ENCODE assay signal across 18 cellular contexts in genomic region chr17:74328487-74328886, GRCh38. TPM values are rescaled to one million over a fixed set of nuclear protein-coding genes. Genes with fewer than 3 reads are reported as not detected.
DNase-seq lines count a peak whose midpoint lies in the region; ATAC-seq and TF ChIP-seq lines count a peak whose summit lies in the region.
"Had no signal": no experiment of that assay in that cellular context is flagged by ENCODE, and none has a peak within 500 bp of the region (broad histone marks: within the 10 kb centered on the region; RNA-seq: fewer than 3 reads in every experiment).

No MANE protein-coding gene starts in this region.

- no peak overlapping the region for H3K4me3 Mint-ChIP-seq in activated naive CD4-positive, alpha-beta T cell treated with anti-CD3 and anti-CD28 coated beads, Interleukin-2, amount 10 ng/mL, durations not matched to agents 7 days and 5 days
- no peak overlapping the region for H3K4me3 Mint-ChIP-seq in WTC11
- peak overlapping the region; percentile 52 for H3K4me3 Mint-ChIP-seq in endothelial cell (ENCODE audit: unreplicated experiment)
- no peak overlapping the region for H3K4me3 Mint-ChIP-seq in T-helper 2 cell treated with Interferon-gamma antibody and Interleukin-4, amounts not matched to agents 5 μg/mL and 100 μg/mL, for 36 hours

- no peaks in the 10 kb centered on the region for H3K9me3 Mint-ChIP-seq in activated naive CD4-positive, alpha-beta T cell treated with anti-CD3 and anti-CD28 coated beads, Interleukin-2, amount 10 ng/mL, durations not matched to agents 7 days and 5 days
- no peaks in the 10 kb centered on the region for H3K9me3 Mint-ChIP-seq in WTC11
- H3K9me3 Mint-ChIP-seq in endothelial cell (ENCODE audit: unreplicated experiment) = no peaks in the 10 kb centered on the region
- H3K9me3 Mint-ChIP-seq in T-helper 2 cell treated with Interferon-gamma antibody and Interleukin-4, amounts not matched to agents 5 μg/mL and 100 μg/mL, for 36 hours = no peaks in the 10 kb centered on the region
- H3K9me3 Mint-ChIP-seq: CD4-positive, CD25-positive, alpha-beta regulatory T cell had no signal

- peaks cover 75% of the 10 kb centered on the region for H3K27me3 Mint-ChIP-seq in activated naive CD4-positive, alpha-beta T cell treated with anti-CD3 and anti-CD28 coated beads, Interleukin-2, amount 10 ng/mL, durations not matched to agents 7 days and 5 days
- H3K27me3 Mint-ChIP-seq in WTC11 (ENCODE audit: low read depth) = peaks cover 39% of the 10 kb centered on the region
- H3K27me3 Mint-ChIP-seq in endothelial cell (ENCODE audit: unreplicated experiment) = peaks cover 12% of the 10 kb centered on the region
- H3K27me3 Mint-ChIP-seq in T-helper 2 cell treated with Interferon-gamma antibody and Interleukin-4, amounts not matched to agents 5 μg/mL and 100 μg/mL, for 36 hours (ENCODE audit: low read depth) = peaks cover 26% of the 10 kb centered on the region

- no peaks in the 10 kb centered on the region for H3K9me3 ChIP-seq in tibial nerve
- H3K9me3 ChIP-seq: Caco-2 had no signal

- H3K4me3 ChIP-seq in tibial nerve = peak overlapping the region in 1 of 4 donors; percentile 54

- peaks cover 0 to 23% of the 10 kb centered on the region in 2 donors for H3K27me3 ChIP-seq in tibial nerve

- H3K27ac Mint-ChIP-seq in activated naive CD4-positive, alpha-beta T cell treated with anti-CD3 and anti-CD28 coated beads, Interleukin-2, amount 10 ng/mL, durations not matched to agents 7 days and 5 days = peak overlapping the region; percentile 20
- H3K27ac Mint-ChIP-seq in WTC11 (peak overlapping the region; percentile 32; the same call in 1 of the 2 replicates), endothelial cell (ENCODE audit: unreplicated experiment) (no peak overlapping the region)
- no peak overlapping the region for H3K27ac Mint-ChIP-seq in T-helper 2 cell treated with Interferon-gamma antibody and Interleukin-4, amounts not matched to agents 5 μg/mL and 100 μg/mL, for 36 hours

- no peak for TF ChIP-seq EP300 in tibial nerve (IDR thresholded peaks at IDR 0.05)

- H3K4me1 ChIP-seq in tibial nerve = peaks cover 0 to 33% (median 11%) of the 10 kb centered on the region in 4 donors

- no peaks in the 10 kb centered on the region for H3K36me3 ChIP-seq in tibial nerve

- no peak for ATAC-seq in WTC11

- POLR2A ChIA-PET in WTC11 (lab: Charles Lee) = no interaction called here

- DNase-seq in activated naive CD4-positive, alpha-beta T cell treated with anti-CD3 and anti-CD28 coated beads, Interleukin-2, amount 10 ng/mL, durations not matched to agents 7 days and 5 days = no peak
- no peak for DNase-seq in activated naive CD4-positive, alpha-beta T cell treated with Interleukin-2 at 50 U/mL for 16 hours
- no peak for DNase-seq in WTC11 (ENCODE audit: low spot score)
- DNase-seq in endothelial cell (ENCODE audit: low spot score) = no peak
- no peak for DNase-seq in tibial nerve (ENCODE audit: low spot score in 2 of 2)
- no peak for DNase-seq in dedifferentiated amniotic fluid mesenchymal stem cell (ENCODE audit: extremely low spot score)
- DNase-seq in T-helper 2 cell treated with Interferon-gamma antibody and Interleukin-4, amounts not matched to agents 5 μg/mL and 100 μg/mL, for 36 hours (ENCODE audit: low spot score) = no peak
- DNase-seq: Caco-2; DMS79; HCEC 1CT; NCI-H1417; NCI-H187 treated with DMSO at 0.1 percent for 48 hours; NCI-H446; NK-92 treated with Interleukin-12 subunit alpha and Interleukin-12 subunit beta, amount 100 ng/mL, for 24 hours; SHP77 treated with DMSO at 0.1 percent for 48 hours had no signal

- peaks cover 4% of the 10 kb centered on the region for H3K36me3 Mint-ChIP-seq in activated naive CD4-positive, alpha-beta T cell treated with anti-CD3 and anti-CD28 coated beads, Interleukin-2, amount 10 ng/mL, durations not matched to agents 7 days and 5 days
- H3K36me3 Mint-ChIP-seq in WTC11 = no peaks in the 10 kb centered on the region
- peaks cover 10% of the 10 kb centered on the region for H3K36me3 Mint-ChIP-seq in endothelial cell (ENCODE audit: low read depth, unreplicated experiment)
- peaks cover 4% of the 10 kb centered on the region for H3K36me3 Mint-ChIP-seq in T-helper 2 cell treated with Interferon-gamma antibody and Interleukin-4, amounts not matched to agents 5 μg/mL and 100 μg/mL, for 36 hours (ENCODE audit: low read depth)
- H3K36me3 Mint-ChIP-seq: CD4-positive, CD25-positive, alpha-beta regulatory T cell had no signal

- WGBS in tibial nerve, 2 donors = 96 to 100% methylated on average over 3 of the region's 3 CpGs

- TF ChIP-seq CTCF in WTC11 (IDR thresholded peaks at IDR 0.05) (no peak), endothelial cell (IDR thresholded peaks at IDR 0.05; ENCODE audit: unreplicated experiment) (no peak), tibial nerve (IDR thresholded peaks at IDR 0.05) (no peak)

- no peak for TF ChIP-seq POLR2A in tibial nerve (IDR thresholded peaks at IDR 0.05)

- CTCF ChIA-PET in activated naive CD4-positive, alpha-beta T cell treated with anti-CD3 and anti-CD28 coated beads, Interleukin-2, amount 10 ng/mL, durations not matched to agents 7 days and 5 days (lab: Charles Lee) = interaction anchor here (0.8 to 1.5 kb wide), 3 partner anchors 28 to 44 kb away, joined by 3 to 4 read pairs (median 4); partner anchors contain the start of gene BTBD17
- CTCF ChIA-PET in WTC11 (lab: Charles Lee) = interaction anchor here (1.5 to 2.9 kb wide), 2 partner anchors 23 to 40 kb away, joined by 5 to 12 read pairs; no protein-coding TSS in a partner anchor

- peaks cover 50% of the 10 kb centered on the region for H3K4me1 Mint-ChIP-seq in activated naive CD4-positive, alpha-beta T cell treated with anti-CD3 and anti-CD28 coated beads, Interleukin-2, amount 10 ng/mL, durations not matched to agents 7 days and 5 days
- H3K4me1 Mint-ChIP-seq in WTC11 (peaks cover 27% of the 10 kb centered on the region), endothelial cell (ENCODE audit: unreplicated experiment) (peaks cover 51% of the 10 kb centered on the region)
- H3K4me1 Mint-ChIP-seq in T-helper 2 cell treated with Interferon-gamma antibody and Interleukin-4, amounts not matched to agents 5 μg/mL and 100 μg/mL, for 36 hours (ENCODE audit: low read depth) = peaks cover 20% of the 10 kb centered on the region

- H3K27ac ChIP-seq in tibial nerve = peak overlapping the region; percentile 1 to 86 (median 70)

TF ChIP-seq in WTC11, 78 proteins besides CTCF, POLR2A, EP300 and RAD21 (continues in another document):
- TF ChIP-seq ZNF232 (CRISPR knock-in tag; IDR thresholded peaks at IDR 0.05) (no peak), RORB (CRISPR knock-in tag; IDR thresholded peaks at IDR 0.05) (no peak), USF1 (CRISPR knock-in tag; IDR thresholded peaks at IDR 0.05) (no peak), ZNF396 (CRISPR knock-in tag; IDR thresholded peaks at IDR 0.05; ENCODE audit: borderline replicate concordance) (no peak), ZNF263 (CRISPR knock-in tag; IDR thresholded peaks at IDR 0.05; ENCODE audit: low read depth) (no peak), OVOL2 (CRISPR knock-in tag; IDR thresholded peaks at IDR 0.05; ENCODE audit: borderline replicate concordance) (no peak), GTF2I (CRISPR knock-in tag; conservative IDR thresholded peaks at IDR 0.05) (no peak), NR2C2 (CRISPR knock-in tag; IDR thresholded peaks at IDR 0.05) (no peak), ELF4 (CRISPR knock-in tag; IDR thresholded peaks at IDR 0.05; ENCODE audit: low read depth) (no peak), TP53 (CRISPR knock-in tag; IDR thresholded peaks at IDR 0.05) (no peak), E2F4 (CRISPR knock-in tag; IDR thresholded peaks at IDR 0.05; ENCODE audit: borderline replicate concordance, low read depth) (no peak), USF2 (CRISPR knock-in tag; IDR thresholded peaks at IDR 0.05) (no peak), ATF3 (CRISPR knock-in tag; conservative IDR thresholded peaks at IDR 0.05) (no peak), MYBL2 (CRISPR knock-in tag; IDR thresholded peaks at IDR 0.05) (no peak)

RNA-seq across cellular contexts. Expression of gene KIF19, which starts 2.5 kb away (rescaled TPM):
- total RNA-seq in WTC11 (2021) (0.44 to 0.80 TPM (median 0.60 TPM) in 3 replicates), endothelial cell (ENCODE audit: unreplicated experiment) (48.1 TPM), tibial nerve (100 to 1,000 TPM in 3 of 4 donors, 10 to 100 TPM in 1; 77.4 to 211 (median 117) TPM)
- total RNA-seq: Caco-2, OCI-LY7, RPMI7951 had no signal

RNA-seq across cellular contexts. Expression of gene BTBD17, which starts 33.2 kb away (rescaled TPM):
- total RNA-seq in WTC11 (2021) (0.94 to 2.1 TPM (median 2.0 TPM) in 3 replicates), endothelial cell (ENCODE audit: unreplicated experiment) (2.7 TPM), tibial nerve (not detected)
- total RNA-seq: Caco-2; CD4-positive, CD25-positive, alpha-beta regulatory T cell; OCI-LY7; RPMI7951 had no signal

RNA-seq across cellular contexts. Expression of gene GPR142, which starts 38.8 kb away (rescaled TPM):
- 0.25 to 0.73 TPM in 2 of 3 replicates, not detected in the other for total RNA-seq in WTC11 (2021)
- total RNA-seq in endothelial cell (ENCODE audit: unreplicated experiment) = 0.18 TPM
- 1 to 10 TPM in 1 of 4 donors, under 1 TPM in 1, not detected in 2; 0.59 to 2.8 TPM for total RNA-seq in tibial nerve
- total RNA-seq: Caco-2; CD4-positive, CD25-positive, alpha-beta regulatory T cell; OCI-LY7; RPMI7951 had no signal

RNA-seq across cellular contexts. Expression of gene DNAI2, which starts 54.5 kb away (rescaled TPM):
- total RNA-seq in WTC11 (2021) = 0.21 to 0.26 TPM (median 0.23 TPM) in 3 replicates
- total RNA-seq in endothelial cell (ENCODE audit: unreplicated experiment) = not detected
- total RNA-seq in tibial nerve = under 1 TPM in 1 of 4 donors, not detected in 3; 0.60 TPM
- total RNA-seq: Caco-2, OCI-LY7, RPMI7951 had no signal

Comparison
In these comparisons a context has a peak if more than half of its experiments do, and no peak if none do; other contexts are left out.
1. H3K27ac Mint-ChIP-seq: peak in activated naive CD4-positive, alpha-beta T cell treated with anti-CD3 and anti-CD28 coated beads, Interleukin-2, amount 10 ng/mL, durations not matched to agents 7 days and 5 days (single experiment) and WTC11 (single experiment); none in endothelial cell (single experiment) and T-helper 2 cell treated with Interferon-gamma antibody and Interleukin-4, amounts not matched to agents 5 μg/mL and 100 μg/mL, for 36 hours (single experiment).
2. RNA of gene KIF19, which starts 2.5 kb away (total RNA-seq): 77.4 to 211 TPM in tibial nerve and 48.1 TPM in endothelial cell (single experiment); 0.44 to 0.80 TPM in WTC11; every median in the first group is over 10 times any median in the second.